Comparison of ENCODE assay signal across 13 cellular contexts in genomic region chr16:56776562-56776961, GRCh38. TPM values are rescaled to one million over a fixed set of nuclear protein-coding genes. Genes with fewer than 3 reads are reported as not detected.
DNase-seq lines count a peak whose midpoint lies in the region; ATAC-seq and TF ChIP-seq lines count a peak whose summit lies in the region.
"Had no signal": no experiment of that assay in that cellular context is flagged by ENCODE, and none has a peak within 500 bp of the region (broad histone marks: within the 10 kb centered on the region; RNA-seq: fewer than 3 reads in every experiment).

No MANE protein-coding gene starts in this region.

- H3K4me1 ChIP-seq in BE2C (peaks cover 5% of the 10 kb centered on the region), trophoblast cell (ENCODE audit: control insufficient read depth in 1 of 2, insufficient read depth in 2 of 2, low read length in 2 of 2) (no peaks in the 10 kb centered on the region), right lobe of liver (peaks cover 0 to 9% (median 1%) of the 10 kb centered on the region in 4 donors)

- H3K79me2 ChIP-seq in trophoblast cell (ENCODE audit: control insufficient read depth, insufficient read depth, low read length, poor library complexity): no peaks in the 10 kb centered on the region

- no peak overlapping the region for H3K4me2 ChIP-seq in trophoblast cell (ENCODE audit: low read length)

- H3K9me3 ChIP-seq in BE2C (no peaks in the 10 kb centered on the region), MG63 (no peaks in the 10 kb centered on the region), trophoblast cell (ENCODE audit: insufficient read depth, low read depth, low read length) (no peaks in the 10 kb centered on the region), right lobe of liver (no peaks in the 10 kb centered on the region)

- DNase-seq in BE2C (peak; percentile 62), MG63 (peak; percentile 60), choroid plexus epithelial cell (ENCODE audit: low read depth) (peak; percentile 65), medulla oblongata (ENCODE audit: extremely low spot score) (peak; percentile 38), trophoblast cell (no peak), right lobe of liver (no peak), NCI-H82 (lab: John Stamatoyannopoulos, UW) (no peak), LoVo (ENCODE audit: low spot score) (no peak)
- DNase-seq: activated naive CD4-positive, alpha-beta T cell treated with Interleukin-2 at 50 U/mL for 16 hours; CD4-positive, alpha-beta T cell; GOT3; NCI-H1930; T-cell had no signal

- H3K36me3 ChIP-seq in BE2C (no peaks in the 10 kb centered on the region), MG63 (no peaks in the 10 kb centered on the region), trophoblast cell (ENCODE audit: control insufficient read depth in 1 of 2, insufficient read depth in 2 of 2, low read length in 2 of 2) (no peaks in the 10 kb centered on the region), right lobe of liver (no peaks in the 10 kb centered on the region)

- H3K4me3 ChIP-seq in BE2C (ENCODE audit: low read depth, low read length): no peak overlapping the region
- H3K4me3 ChIP-seq in MG63: no peak overlapping the region
- no peak overlapping the region for H3K4me3 ChIP-seq in choroid plexus epithelial cell (ENCODE audit: low read depth, low read length)
- no peak overlapping the region for H3K4me3 ChIP-seq in trophoblast cell (ENCODE audit: low read depth, low read length)
- no peak overlapping the region for H3K4me3 ChIP-seq in right lobe of liver

- H2BK12ac ChIP-seq in trophoblast cell (ENCODE audit: low read length): no peak overlapping the region

- no peak overlapping the region for H3K23ac ChIP-seq in trophoblast cell (ENCODE audit: low read length)

- H3K4ac ChIP-seq in trophoblast cell (ENCODE audit: low read depth, low read length): no peak overlapping the region

- no peak overlapping the region for H4K8ac ChIP-seq in trophoblast cell (ENCODE audit: low read depth, low read length)

- H3K9ac ChIP-seq in trophoblast cell (ENCODE audit: low read length): no peak overlapping the region

- no CpG with 5 or more reads among the region's 1 CpG for WGBS in trophoblast cell (ENCODE audit: extremely low coverage, insufficient coverage, insufficient read length)
- WGBS in right lobe of liver (ENCODE audit: insufficient coverage, low coverage, low lambda C conversion rate, missing lambda C conversion rate): 0% methylated on average over 1 of the region's 1 CpG

- no peaks in the 10 kb centered on the region for H3K79me1 ChIP-seq in trophoblast cell (ENCODE audit: low read length)

- no peak overlapping the region for H3K27ac ChIP-seq in trophoblast cell (ENCODE audit: low read depth, low read length)
- no peak overlapping the region for H3K27ac ChIP-seq in right lobe of liver

- H4K12ac ChIP-seq in trophoblast cell (ENCODE audit: low read depth, low read length): no peak overlapping the region

- intact Hi-C loops in right lobe of liver (cut with DNase I): no loop called here

- no peak for TF ChIP-seq CTCF in BE2C (IDR thresholded peaks at IDR 0.05; ENCODE audit: low read depth, low read length)
- TF ChIP-seq CTCF in choroid plexus epithelial cell (conservative IDR thresholded peaks at IDR 0.05; ENCODE audit: low read depth, low read length): no peak
- TF ChIP-seq CTCF in right lobe of liver (IDR thresholded peaks at IDR 0.05): no peak

- no peak overlapping the region for H3K14ac ChIP-seq in trophoblast cell (ENCODE audit: low read length)

- no peak overlapping the region for H2BK120ac ChIP-seq in trophoblast cell (ENCODE audit: insufficient read depth, low read length, poor library complexity)

- H2AK5ac ChIP-seq in trophoblast cell (ENCODE audit: low read length): no peak overlapping the region

- no peak overlapping the region for H2BK5ac ChIP-seq in trophoblast cell (ENCODE audit: low read depth, low read length, poor library complexity)

- no peak for TF ChIP-seq POLR2A in right lobe of liver (IDR thresholded peaks at IDR 0.05)

- no peak overlapping the region for H4K91ac ChIP-seq in trophoblast cell (ENCODE audit: low read depth, low read length)

- H3K27me3 ChIP-seq in BE2C (no peaks in the 10 kb centered on the region), MG63 (no peaks in the 10 kb centered on the region), trophoblast cell (ENCODE audit: insufficient read depth, low read length) (no peaks in the 10 kb centered on the region), right lobe of liver (no peaks in the 10 kb centered on the region)

- no peak overlapping the region for H3K18ac ChIP-seq in trophoblast cell (ENCODE audit: low read length)

- no peak for ATAC-seq in right lobe of liver
- ATAC-seq: T-cell had no signal

- no peak overlapping the region for H2AFZ ChIP-seq in trophoblast cell (ENCODE audit: insufficient read depth, low read length, poor library complexity)

RNA-seq across cellular contexts. Expression of gene NUP93, which starts 46.6 kb away (rescaled TPM):
- polyA plus RNA-seq in BE2C (2012; ENCODE audit: insufficient read depth, insufficient read length, low read depth): 109 TPM
- 125 and 160 TPM in 2 replicates for total RNA-seq in MG63 (2014; rRNA removed; shearing (Covaris generic); ENCODE audit: low replicate concordance)
- polyA plus RNA-seq in trophoblast cell (2013): 71.6 and 78.9 TPM in 2 replicates
- total RNA-seq in right lobe of liver: 10 to 100 TPM in 4 of 6 experiments, 1 to 10 TPM in 2; 8.3 to 17.0 (median 12.8) TPM

Comparison
In these comparisons a context has a peak if more than half of its experiments do, and no peak if none do; other contexts are left out.
1. DNase-seq: peak in BE2C (single experiment), MG63 (single experiment), choroid plexus epithelial cell (single experiment) and medulla oblongata (single experiment); none in trophoblast cell (0 of 2), right lobe of liver (0 of 3), NCI-H82 (single experiment) and LoVo (single experiment).